Comparison of ENCODE assay signal across 8 cellular contexts in the genomic region with DNA sequence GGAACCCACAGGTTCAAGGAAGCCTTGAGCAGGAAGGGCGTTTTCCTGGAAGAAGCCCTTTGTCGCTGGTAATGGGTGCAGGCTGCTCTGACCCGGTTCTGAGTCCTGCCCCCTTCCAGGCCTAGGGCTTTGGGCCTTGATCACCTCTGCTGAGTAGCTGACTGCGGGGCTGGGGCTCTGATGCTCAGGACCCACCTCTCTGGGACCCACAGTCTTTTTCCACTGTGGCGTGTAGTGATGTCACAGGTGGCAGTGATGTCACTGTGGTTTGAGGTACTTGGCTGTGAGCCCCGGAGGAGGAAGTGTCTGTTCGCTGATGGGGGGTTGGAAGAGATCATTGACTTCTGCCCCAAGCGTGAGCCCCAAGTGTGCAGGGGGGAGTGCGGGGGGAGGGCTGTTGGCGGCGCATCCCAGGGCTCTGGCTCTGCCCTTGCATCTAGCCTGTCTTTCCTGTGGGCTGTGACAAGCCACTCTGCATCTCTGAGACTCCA. TPM values are rescaled to one million over a fixed set of nuclear protein-coding genes. Genes with fewer than 3 reads are reported as not detected.
DNase-seq lines count a peak whose midpoint lies in the region; ATAC-seq and TF ChIP-seq lines count a peak whose summit lies in the region.

No MANE protein-coding gene starts in this region.

- DNase-seq in Kasumi-1 (lab: John Stamatoyannopoulos, UW) = peak; percentile 74 to 92
- DNase-seq in activated T-cell treated with anti-CD3 and anti-CD28 coated beads for 1 hour (ENCODE audit: low read depth) = peak; percentile 83
- no peak for DNase-seq in left ventricle myocardium superior
- peak; percentile 55 to 95 (median 88) for DNase-seq in stimulated activated CD4-positive, alpha-beta T cell treated with anti-CD3 and anti-CD28 coated beads, TNF-alpha, amount 100 ng/mL, for 4 hours (ENCODE audit: low read depth in 3 of 3)
- no peak for DNase-seq in WTC11 (ENCODE audit: low spot score)
- DNase-seq in GM19238 (ENCODE audit: insufficient read length, low spot score) = no peak

- intact Hi-C loops in left ventricle myocardium superior (cut with micrococcal nuclease) = no loop called here

- H3K27me3 Mint-ChIP-seq in WTC11 (ENCODE audit: low read depth) = peaks cover 10% of the 10 kb centered on the region

- no peak overlapping the region for H3K4me3 Mint-ChIP-seq in WTC11

- no peaks in the 10 kb centered on the region for H3K9me3 Mint-ChIP-seq in WTC11

- TF ChIP-seq CTCF in WTC11 (IDR thresholded peaks at IDR 0.05) = no peak

- CTCF ChIA-PET in WTC11 (lab: Charles Lee) = interaction anchor here (0.5 to 2.0 kb wide), 3 partner anchors 23 to 443 kb away, joined by 3 to 8 read pairs (median 7); no protein-coding TSS in a partner anchor

- ATAC-seq in left ventricle myocardium superior (peak; percentile 12), WTC11 (no peak), HG03457 (IDR thresholded peaks at IDR 0.05; ENCODE audit: unreplicated experiment) (no peak), GM18498 (IDR thresholded peaks at IDR 0.05; ENCODE audit: unreplicated experiment) (no peak)

- H3K36me3 Mint-ChIP-seq in WTC11 = no peaks in the 10 kb centered on the region

- H3K4me1 Mint-ChIP-seq in WTC11 = peaks cover 29% of the 10 kb centered on the region

- H3K27ac Mint-ChIP-seq in WTC11 = no peak overlapping the region

- POLR2A ChIA-PET in WTC11 (lab: Charles Lee) = no interaction called here

TF ChIP-seq in WTC11, 78 proteins besides CTCF, POLR2A, EP300 and RAD21:
- no peak for TF ChIP-seq NFYB (CRISPR knock-in tag; conservative IDR thresholded peaks at IDR 0.05; ENCODE audit: low read depth)
- TF ChIP-seq, protein P1, sequence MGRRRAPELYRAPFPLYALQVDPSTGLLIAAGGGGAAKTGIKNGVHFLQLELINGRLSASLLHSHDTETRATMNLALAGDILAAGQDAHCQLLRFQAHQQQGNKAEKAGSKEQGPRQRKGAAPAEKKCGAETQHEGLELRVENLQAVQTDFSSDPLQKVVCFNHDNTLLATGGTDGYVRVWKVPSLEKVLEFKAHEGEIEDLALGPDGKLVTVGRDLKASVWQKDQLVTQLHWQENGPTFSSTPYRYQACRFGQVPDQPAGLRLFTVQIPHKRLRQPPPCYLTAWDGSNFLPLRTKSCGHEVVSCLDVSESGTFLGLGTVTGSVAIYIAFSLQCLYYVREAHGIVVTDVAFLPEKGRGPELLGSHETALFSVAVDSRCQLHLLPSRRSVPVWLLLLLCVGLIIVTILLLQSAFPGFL (CRISPR knock-in tag; IDR thresholded peaks at IDR 0.05; ENCODE audit: borderline replicate concordance) = no peak
- no peak for TF ChIP-seq ETV6 (CRISPR knock-in tag; IDR thresholded peaks at IDR 0.05)
- TF ChIP-seq AFF4 (CRISPR knock-in tag; IDR thresholded peaks at IDR 0.05; ENCODE audit: borderline replicate concordance) = no peak
- no peak for TF ChIP-seq MAX (CRISPR knock-in tag; IDR thresholded peaks at IDR 0.05)
- TF ChIP-seq ZNF121 (CRISPR knock-in tag; IDR thresholded peaks at IDR 0.05) = no peak
- no peak for TF ChIP-seq E2F5 (CRISPR knock-in tag; IDR thresholded peaks at IDR 0.05)
- TF ChIP-seq TEAD1 (CRISPR knock-in tag; IDR thresholded peaks at IDR 0.05) = no peak
- TF ChIP-seq ZBTB21 (CRISPR knock-in tag; IDR thresholded peaks at IDR 0.05; ENCODE audit: borderline replicate concordance) = no peak

RNA-seq across cellular contexts. Expression of gene TNFRSF1B, which starts 6.9 kb away (rescaled TPM):
- total RNA-seq in left ventricle myocardium superior = 13.0 TPM
- 1.6 to 2.7 TPM (median 2.1 TPM) in 3 replicates for total RNA-seq in WTC11 (2021)

RNA-seq across cellular contexts. Expression of gene VPS13D, which starts 56.2 kb away (rescaled TPM):
- 112 TPM for total RNA-seq in left ventricle myocardium superior
- total RNA-seq in WTC11 (2021) = 22.1 to 29.0 TPM (median 27.5 TPM) in 3 replicates

Comparison
In these comparisons a context has a peak if more than half of its experiments do, and no peak if none do; other contexts are left out.
1. DNase-seq: peak in Kasumi-1 (2 of 2), activated T-cell treated with anti-CD3 and anti-CD28 coated beads for 1 hour (single experiment) and stimulated activated CD4-positive, alpha-beta T cell treated with anti-CD3 and anti-CD28 coated beads, TNF-alpha, amount 100 ng/mL, for 4 hours (3 of 3); none in left ventricle myocardium superior (single experiment), WTC11 (single experiment) and GM19238 (single experiment).